In the genomic region with DNA sequence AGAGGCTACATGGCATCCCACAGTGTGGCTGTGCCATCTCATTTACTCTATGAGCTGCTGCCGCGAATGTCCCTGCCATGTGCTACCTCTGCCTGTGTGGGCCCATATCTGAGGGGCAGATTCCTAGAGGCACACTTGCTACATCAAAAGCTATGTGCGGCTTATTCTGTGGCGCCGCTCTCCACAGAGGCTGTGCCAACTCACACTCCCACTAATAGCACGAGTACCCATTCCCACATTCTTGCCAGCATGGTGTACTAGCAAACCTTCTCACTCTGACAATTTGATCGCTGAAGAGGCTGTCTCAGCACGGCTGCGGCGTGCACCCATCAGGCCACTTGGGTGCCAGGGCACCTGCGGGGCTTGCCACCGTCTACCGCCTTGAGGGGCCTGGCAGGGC, we compare ENCODE assay signal across 30 cellular contexts. TPM values are rescaled to one million over a fixed set of nuclear protein-coding genes. Genes with fewer than 3 reads are reported as not detected.
"Had no signal": no experiment of that assay in that cellular context is flagged by ENCODE, and none has a peak within 500 bp of the region (broad histone marks: within the 10 kb centered on the region; RNA-seq: fewer than 3 reads in every experiment).

No MANE protein-coding gene starts in this region.

- H3K27ac ChIP-seq: adrenal gland, brain microvascular endothelial cell, sigmoid colon, thyroid gland had no signal

- H3K36me3 ChIP-seq: adrenal gland, brain microvascular endothelial cell, sigmoid colon, thyroid gland had no signal

- H3K4me3 ChIP-seq: adrenal gland, sigmoid colon, thyroid gland had no signal

- ATAC-seq: activated CD4-positive, alpha-beta T cell treated with anti-CD3 and anti-CD28 coated beads for 36 hours; activated CD8-positive, alpha-beta memory T cell treated with anti-CD3 and anti-CD28 coated beads, Interleukin-2, amount 10 ng/mL, durations not matched to agents 7 days and 5 days; activated CD8-positive, alpha-beta T cell treated with anti-CD3 and anti-CD28 coated beads, Interleukin-2, amount 10 ng/mL, durations not matched to agents 7 days and 5 days; activated T-cell treated with anti-CD3 and anti-CD28 coated beads, Interleukin-2, amount 50 U/mL, for 72 hours; left cardiac atrium; natural killer cell treated with Interleukin-12 subunit alpha and Interleukin-12 subunit beta and Interleukin-15 and Interleukin-18, amount 100 ng/mL, for 72 hours; stimulated activated memory B cell treated with anti-CD40 and anti-IgM and Interleukin-4, amounts not matched to agents 10 μg/mL and 1 μg/mL and 100 μg/mL, for 72 hours; stimulated activated naive CD8-positive, alpha-beta T cell treated with anti-CD3 and anti-CD28 coated beads, Interleukin-15, amount 100 ng/mL, for 72 hours had no signal

- H3K27me3 ChIP-seq: adrenal gland, brain microvascular endothelial cell, sigmoid colon, thyroid gland had no signal

- DNase-seq: activated CD4-positive, alpha-beta T cell treated with anti-CD3 and anti-CD28 coated beads for 36 hours; activated CD4-positive, CD25-positive, alpha-beta regulatory T cell; activated CD8-positive, alpha-beta memory T cell treated with anti-CD3 and anti-CD28 coated beads, Interleukin-2, amount 10 ng/mL, durations not matched to agents 7 days and 5 days; activated CD8-positive, alpha-beta T cell treated with anti-CD3 and anti-CD28 coated beads, Interleukin-2, amount 10 ng/mL, durations not matched to agents 7 days and 5 days; activated effector memory CD4-positive, alpha-beta T cell treated with Interleukin-2 at 50 U/mL for 16 hours; activated naive CD4-positive, alpha-beta T cell treated with anti-CD3 and anti-CD28 coated beads for 36 hours; activated naive CD8-positive, alpha-beta T cell treated with anti-CD3 and anti-CD28 coated beads for 36 hours; activated T-cell treated with anti-CD3 and anti-CD28 coated beads for 4 hours; activated T-cell treated with anti-CD3 and anti-CD28 coated beads, Interleukin-2, amount 50 U/mL, for 72 hours; adrenal gland; brain microvascular endothelial cell; caudate nucleus; endodermal cell; foreskin fibroblast; head of caudate nucleus; hippocampal formation; left cardiac atrium; retina; sigmoid colon; small intestine; stimulated activated CD4-positive, alpha-beta T cell treated with anti-CD3 and anti-CD28 coated beads, Interleukin-4, amount 100 ng/mL, for 24 hours; stimulated activated naive CD8-positive, alpha-beta T cell treated with anti-CD3 and anti-CD28 coated beads, Interleukin-15, amount 100 ng/mL, for 72 hours; substantia nigra; T-helper 1 cell had no signal

- H3K4me1 ChIP-seq: adrenal gland, sigmoid colon had no signal

- H3K9me3 ChIP-seq: adrenal gland, sigmoid colon, thyroid gland had no signal

RNA-seq across cellular contexts. Expression of gene MUSTN1, which starts 31.2 kb away (rescaled TPM):
- total RNA-seq: astrocyte, progenitor cell of endocrine pancreas had no signal
- polyA plus RNA-seq: keratinocyte had no signal
